14 cellular contexts compared by ENCODE assay signal in genomic region chrX:23826653-23827052, GRCh38. TPM values are rescaled to one million over a fixed set of nuclear protein-coding genes. Genes with fewer than 3 reads are reported as not detected.
DNase-seq lines count a peak whose midpoint lies in the region; TF ChIP-seq lines count a peak whose summit lies in the region.
"Had no signal": no experiment of that assay in that cellular context is flagged by ENCODE, and none has a peak within 500 bp of the region (broad histone marks: within the 10 kb centered on the region; RNA-seq: fewer than 3 reads in every experiment).

No MANE protein-coding gene starts in this region.

- H3K4me1 ChIP-seq in mammary epithelial cell (ENCODE audit: insufficient read depth, low read length): peaks cover 4% of the 10 kb centered on the region
- H3K4me1 ChIP-seq in breast epithelium: no peaks in the 10 kb centered on the region
- H3K4me1 ChIP-seq: BLaER1 had no signal

- no peaks in the 10 kb centered on the region for H4K20me1 ChIP-seq in mammary epithelial cell (ENCODE audit: insufficient read depth, low read length)
- H4K20me1 ChIP-seq: BLaER1 had no signal

- dilution Hi-C loops in mammary epithelial cell (cut with HindIII; ENCODE audit: low sequenced_read_pairs): no loop called here

- in situ Hi-C loops in mammary epithelial cell (cut with MboI; ENCODE audit: low sequenced_read_pairs in 2 of 2): no loop called here

- BruUV-seq in mammary epithelial cell (replicated peaks; lab: Mats Ljungman, UMichigan): no TSS peak

- no peak overlapping the region for H3K4me3 ChIP-seq in mammary epithelial cell (replicated peaks in 1 of 3; ENCODE audit: insufficient read depth in 1 of 3, low read depth in 2 of 3, low read length in 3 of 3)
- H3K4me3 ChIP-seq in breast epithelium: no peak overlapping the region
- H3K4me3 ChIP-seq: BLaER1, GM23248 had no signal

- intact Hi-C loops in mammary epithelial cell (cut with micrococcal nuclease) (no loop called here), breast epithelium (cut with DNase I; ENCODE audit: low total_unique reads) (no loop called here)

- H3K27ac ChIP-seq in mammary epithelial cell (ENCODE audit: insufficient read depth, low read depth, low read length): peak overlapping the region; percentile 3
- no peak overlapping the region for H3K27ac ChIP-seq in breast epithelium
- H3K27ac ChIP-seq: BLaER1, GM23248 had no signal

- H2AFZ ChIP-seq in mammary epithelial cell (ENCODE audit: low read depth, low read length): no peak overlapping the region
- H2AFZ ChIP-seq: GM23248 had no signal

- H3K36me3 ChIP-seq in mammary epithelial cell (ENCODE audit: insufficient read depth, low read length) (no peaks in the 10 kb centered on the region), breast epithelium (no peaks in the 10 kb centered on the region)
- H3K36me3 ChIP-seq: BLaER1 had no signal

- peaks cover 2% of the 10 kb centered on the region for H3K27me3 ChIP-seq in mammary epithelial cell (ENCODE audit: insufficient read depth, low read length)
- H3K27me3 ChIP-seq in breast epithelium: peaks cover 0 to 14% of the 10 kb centered on the region in 2 donors
- H3K27me3 ChIP-seq: BLaER1 had no signal

- CTCF ChIA-PET in mammary epithelial cell (lab: Charles Lee; ENCODE audit: low non-redundant PET): no interaction called here

- H3K9me3 ChIP-seq in mammary epithelial cell (replicated peaks; ENCODE audit: insufficient read depth, low read length): no peaks in the 10 kb centered on the region
- H3K9me3 ChIP-seq in breast epithelium: no peaks in the 10 kb centered on the region
- H3K9me3 ChIP-seq: BLaER1 had no signal

- no peaks in the 10 kb centered on the region for H3K79me2 ChIP-seq in mammary epithelial cell (ENCODE audit: insufficient read depth, low read length)

- TF ChIP-seq CTCF in mammary epithelial cell (conservative IDR thresholded peaks at IDR 0.05 in 1 of 2, IDR thresholded peaks at IDR 0.05 in 1 of 2; ENCODE audit: extremely low read depth in 1 of 2, insufficient read depth in 1 of 2, low read depth in 1 of 2, low read length in 2 of 2) (no peak), breast epithelium (IDR thresholded peaks at IDR 0.05) (no peak)

- no peak overlapping the region for H3K9ac ChIP-seq in mammary epithelial cell (ENCODE audit: insufficient read depth, low read length)
- H3K9ac ChIP-seq: BLaER1, GM23248 had no signal

- H3K4me2 ChIP-seq in mammary epithelial cell (ENCODE audit: insufficient read depth, low read depth, low read length): no peak overlapping the region
- H3K4me2 ChIP-seq: BLaER1 had no signal

- no peak for TF ChIP-seq POLR2A in breast epithelium (IDR thresholded peaks at IDR 0.05)

- DNase-seq in mammary epithelial cell (no peak), breast epithelium (ENCODE audit: low spot score in 2 of 2) (no peak), MV-4-11 (lab: John Stamatoyannopoulos, UW) (peak; percentile 0), amniotic epithelial cell (ENCODE audit: low read depth) (peak; percentile 7), SHP77 treated with DMSO at 0.1 percent for 48 hours (lab: John Stamatoyannopoulos, UW) (no peak), NCI-H128 (lab: John Stamatoyannopoulos, UW; ENCODE audit: unreplicated experiment) (no peak), foreskin melanocyte (no peak)
- DNase-seq: 8988T; AML-193; Calu3; CD4-positive, alpha-beta T cell; DMS 273 treated with DMSO at 0.1 percent for 48 hours; GM23248 had no signal

RNA-seq across cellular contexts. Expression of gene SAT1, which starts 43.7 kb away (rescaled TPM):
- total RNA-seq in mammary epithelial cell (100 to 1,000 TPM; 453 to 593 TPM), breast epithelium (1,000 to 10,000 TPM in 2 of 3 donors, 100 to 1,000 TPM in 1; 980 to 1,359 (median 1,246) TPM)
- polyA plus RNA-seq in mammary epithelial cell: 296 TPM
- 156 TPM for polyA minus RNA-seq in mammary epithelial cell

Comparison
In these comparisons a context has a peak if more than half of its experiments do, and no peak if none do; other contexts are left out.
1. DNase-seq: peak in MV-4-11 (single experiment) and amniotic epithelial cell (single experiment); none in mammary epithelial cell (single experiment), breast epithelium (0 of 2), SHP77 treated with DMSO at 0.1 percent for 48 hours (single experiment), NCI-H128 (single experiment) and foreskin melanocyte (single experiment).